In genomic region chr22:44611880-44612496, GRCh38 we compare ENCODE assay signal across 18 cellular contexts.
"Had no signal": no experiment of that assay in that cellular context is flagged by ENCODE, and none has a peak within 500 bp of the region (broad histone marks: within the 10 kb centered on the region; RNA-seq: fewer than 3 reads in every experiment).

No MANE protein-coding gene starts in this region.

- H3K4me3 ChIP-seq: heart left ventricle, pancreas, prostate gland, testis, tibial nerve, upper lobe of right lung, vagina had no signal

- DNase-seq: effector memory CD4-positive, alpha-beta T cell; hypothalamus; kidney glomerular epithelial cell; mesendoderm; naive B cell; occipital lobe; pancreas; retina; stimulated activated CD4-positive, alpha-beta T cell treated with anti-CD3 and anti-CD28 coated beads, Interleukin-2, amount 100 ng/mL, for 24 hours; stimulated activated CD4-positive, alpha-beta T cell treated with anti-CD3 and anti-CD28 coated beads, Interleukin-4, amount 100 ng/mL, for 4 hours; stimulated activated naive B cell treated with anti-CD40 and anti-IgM and Interleukin-4, amounts not matched to agents 10 μg/mL and 1 μg/mL and 100 μg/mL, for 72 hours; stimulated activated naive CD8-positive, alpha-beta T cell treated with anti-CD3 and anti-CD28 coated beads, Interleukin-15, amount 100 ng/mL, for 72 hours; testis; upper lobe of right lung had no signal

- H3K9me3 ChIP-seq: pancreas, prostate gland, testis had no signal

- H3K36me3 ChIP-seq: heart left ventricle, pancreas, prostate gland, tibial nerve, upper lobe of right lung, vagina had no signal

- H3K27ac ChIP-seq: heart left ventricle, pancreas, prostate gland, testis, tibial nerve, upper lobe of right lung, vagina had no signal

- H3K27me3 ChIP-seq: heart left ventricle, pancreas, testis, vagina had no signal

- H3K4me1 ChIP-seq: pancreas, prostate gland, testis, tibial nerve, upper lobe of right lung, vagina had no signal
